ENCODE assay signal across 14 cellular contexts in genomic region chr17:65062168-65062915, GRCh38. TPM values are rescaled to one million over a fixed set of nuclear protein-coding genes. Genes with fewer than 3 reads are reported as not detected.
DNase-seq lines count a peak whose midpoint lies in the region; ATAC-seq and TF ChIP-seq lines count a peak whose summit lies in the region.
"Had no signal": no experiment of that assay in that cellular context is flagged by ENCODE, and none has a peak within 500 bp of the region (broad histone marks: within the 10 kb centered on the region; RNA-seq: fewer than 3 reads in every experiment).

No MANE protein-coding gene starts in this region.

- no peaks in the 10 kb centered on the region for H3K79me2 ChIP-seq in neural progenitor cell (ENCODE audit: low read depth)

- no peak for TF ChIP-seq EP300 in esophagus muscularis mucosa (IDR thresholded peaks at IDR 0.05)

- H3K4me2 ChIP-seq in neural progenitor cell: peak overlapping the region; percentile 48

- H3K27me3 Mint-ChIP-seq in neural progenitor cell (ENCODE audit: insufficient read depth, low read depth): peaks cover 4% of the 10 kb centered on the region

- H3K4me1 Mint-ChIP-seq in neural progenitor cell: peaks cover 30% of the 10 kb centered on the region

- TF ChIP-seq CTCF in esophagus muscularis mucosa (IDR thresholded peaks at IDR 0.05) (no peak), neural progenitor cell (IDR thresholded peaks at IDR 0.05) (no peak)

- H3K27ac ChIP-seq in SJSA1 (peak overlapping the region; percentile 69), esophagus muscularis mucosa (replicated peaks in 1 of 4) (peak overlapping the region; percentile 64 to 76 (median 70)), neural progenitor cell (no peak overlapping the region)
- H3K27ac ChIP-seq: cardiac muscle cell, ovary had no signal

- peaks cover 43% of the 10 kb centered on the region for H3F3A ChIP-seq in neural progenitor cell (ENCODE audit: low read depth)

- intact Hi-C loops in esophagus muscularis mucosa (cut with DNase I): no loop called here

- no peak overlapping the region for H3K4me3 Mint-ChIP-seq in neural progenitor cell
- H3K4me3 Mint-ChIP-seq: T-helper 2 cell treated with Interferon-gamma antibody and Interleukin-4, amounts not matched to agents 5 μg/mL and 100 μg/mL, for 36 hours had no signal

- H3K36me3 ChIP-seq in SJSA1 (no peaks in the 10 kb centered on the region), esophagus muscularis mucosa (no peaks in the 10 kb centered on the region), neural progenitor cell (no peaks in the 10 kb centered on the region)
- H3K36me3 ChIP-seq: cardiac muscle cell, ovary had no signal

- ATAC-seq in HG03442 (IDR thresholded peaks at IDR 0.05; ENCODE audit: unreplicated experiment): no peak
- no peak for ATAC-seq in HG02938 (IDR thresholded peaks at IDR 0.05; ENCODE audit: unreplicated experiment)

- peak; percentile 95 for DNase-seq in Caki2 (ENCODE audit: low read depth)
- peak in 1 of 2 experiments; percentile 53 for DNase-seq in SJSA1 (ENCODE audit: low read depth in 1 of 2, low spot score in 2 of 2)
- no peak for DNase-seq in esophagus muscularis mucosa (ENCODE audit: extremely low spot score)
- DNase-seq in neural progenitor cell (ENCODE audit: low spot score): peak; percentile 42
- DNase-seq in SW 1271 (lab: John Stamatoyannopoulos, UW): no peak
- DNase-seq in dermis blood vessel endothelial cell: no peak
- DNase-seq: AML-193, KBM-7, NCI-H226, ovary had no signal

- H3K4me1 ChIP-seq in SJSA1 (replicated peaks) (peaks cover 55% of the 10 kb centered on the region), esophagus muscularis mucosa (peaks cover 20 to 45% (median 37%) of the 10 kb centered on the region in 4 donors), neural progenitor cell (peaks cover 19% of the 10 kb centered on the region)

- H3K27me3 ChIP-seq in SJSA1 (replicated peaks) (no peaks in the 10 kb centered on the region), esophagus muscularis mucosa (no peaks in the 10 kb centered on the region), neural progenitor cell (no peaks in the 10 kb centered on the region)
- H3K27me3 ChIP-seq: cardiac muscle cell, ovary had no signal

- H3K9ac ChIP-seq in neural progenitor cell: no peak overlapping the region

- H3K27ac Mint-ChIP-seq in neural progenitor cell: no peak overlapping the region
- H3K27ac Mint-ChIP-seq: T-helper 2 cell treated with Interferon-gamma antibody and Interleukin-4, amounts not matched to agents 5 μg/mL and 100 μg/mL, for 36 hours had no signal

- 51% methylated on average over 8 of the region's 8 CpGs for WGBS in esophagus muscularis mucosa

- no peak for TF ChIP-seq POLR2A in esophagus muscularis mucosa (IDR thresholded peaks at IDR 0.05; ENCODE audit: low read depth)

- no peak overlapping the region for H2AFZ ChIP-seq in neural progenitor cell (replicated peaks)

- H3K9me3 ChIP-seq in SJSA1 (replicated peaks) (no peaks in the 10 kb centered on the region), esophagus muscularis mucosa (no peaks in the 10 kb centered on the region), neural progenitor cell (ENCODE audit: low read depth) (no peaks in the 10 kb centered on the region)
- H3K9me3 ChIP-seq: ovary had no signal

- in situ Hi-C loops in Caki2 (cut with HindIII; ENCODE audit: low pct_unique_long_range_greater_than_20kb, low sequenced_read_pairs): no loop called here

- H3K4me3 ChIP-seq in SJSA1 (no peak overlapping the region), esophagus muscularis mucosa (no peak overlapping the region), neural progenitor cell (no peak overlapping the region)
- H3K4me3 ChIP-seq: cardiac muscle cell, ovary had no signal

- H3K36me3 Mint-ChIP-seq in neural progenitor cell: no peaks in the 10 kb centered on the region

- no peaks in the 10 kb centered on the region for H4K20me1 ChIP-seq in neural progenitor cell (ENCODE audit: low read depth)

- H3K9me3 Mint-ChIP-seq in neural progenitor cell: no peaks in the 10 kb centered on the region
- H3K9me3 Mint-ChIP-seq: T-helper 2 cell treated with Interferon-gamma antibody and Interleukin-4, amounts not matched to agents 5 μg/mL and 100 μg/mL, for 36 hours had no signal

RNA-seq across cellular contexts. Expression of gene GNA13, which starts 5.8 kb away (rescaled TPM):
- total RNA-seq in Caki2 (2014; rRNA removed; shearing (Covaris generic); ENCODE audit: low replicate concordance): 55.0 and 83.1 TPM in 2 replicates
- total RNA-seq in SJSA1 (2014; rRNA removed; shearing (Covaris generic)): 102 and 118 TPM in 2 replicates
- total RNA-seq in esophagus muscularis mucosa (10 to 100 TPM; 54.2 to 79.6 (median 69.2) TPM), neural progenitor cell (ENCODE audit: low replicate concordance) (51.7 and 73.8 TPM in 2 replicates), dermis blood vessel endothelial cell (73.2 and 94.7 TPM in 2 replicates)

Comparison
In these comparisons a context has a peak if more than half of its experiments do, and no peak if none do; other contexts are left out.
1. DNase-seq: peak in Caki2 (single experiment) and neural progenitor cell (single experiment); none in esophagus muscularis mucosa (single experiment), SW 1271 (0 of 2) and dermis blood vessel endothelial cell (single experiment).